12 cellular contexts compared by ENCODE assay signal in genomic region chr9:35563791-35564197, GRCh38. TPM values are rescaled to one million over a fixed set of nuclear protein-coding genes. Genes with fewer than 3 reads are reported as not detected.
A peak's percentile ranks its signal among the peaks of the same experiment; 100 is the strongest.
DNase-seq lines count a peak whose midpoint lies in the region; ATAC-seq and TF ChIP-seq lines count a peak whose summit lies in the region.
"Had no signal": no experiment of that assay in that cellular context is flagged by ENCODE, and none has a peak within 500 bp of the region (broad histone marks: within the 10 kb centered on the region; RNA-seq: fewer than 3 reads in every experiment).

No MANE protein-coding gene starts in this region.

- no peak overlapping the region for H2AFZ ChIP-seq in hepatocyte

- peak overlapping the region; percentile 58 for H3K27ac Mint-ChIP-seq in Caco-2 (ENCODE audit: unreplicated experiment)

- H3K4me1 ChIP-seq in Caco-2 (no peaks in the 10 kb centered on the region), hepatocyte (ENCODE audit: insufficient read depth) (no peaks in the 10 kb centered on the region), prostate gland (replicated peaks) (no peaks in the 10 kb centered on the region)

- H3K4me3 ChIP-seq in Caco-2 (ENCODE audit: low read depth, low read length), result no peak overlapping the region
- H3K4me3 ChIP-seq in hepatocyte, result no peak overlapping the region
- H3K4me3 ChIP-seq in prostate gland, result no peak overlapping the region

- no peak for ATAC-seq in HG02763 (IDR thresholded peaks at IDR 0.05; ENCODE audit: unreplicated experiment)
- no peak for ATAC-seq in HG03469 (IDR thresholded peaks at IDR 0.05; ENCODE audit: unreplicated experiment)

- peaks cover 35% of the 10 kb centered on the region for H3K36me3 Mint-ChIP-seq in Caco-2 (ENCODE audit: insufficient read depth, unreplicated experiment)

- H3K4me2 ChIP-seq in hepatocyte, result no peak overlapping the region

- no peaks in the 10 kb centered on the region for H3K9me2 ChIP-seq in hepatocyte (replicated peaks; ENCODE audit: insufficient read depth)

- H3K27me3 Mint-ChIP-seq in Caco-2 (ENCODE audit: insufficient read depth, unreplicated experiment), result no peaks in the 10 kb centered on the region

- TF ChIP-seq CTCF in Caco-2 (IDR thresholded peaks at IDR 0.05; ENCODE audit: insufficient read depth in 1 of 2, low read depth in 1 of 2, low read length in 1 of 2, severe bottlenecking in 1 of 2, unreplicated experiment in 1 of 2) (no peak), hepatocyte (IDR thresholded peaks at IDR 0.05; ENCODE audit: poor library complexity) (no peak), prostate gland (IDR thresholded peaks at IDR 0.05) (no peak)

- H4K20me1 ChIP-seq in hepatocyte (ENCODE audit: insufficient read depth, poor library complexity, severe bottlenecking), result no peaks in the 10 kb centered on the region

- H3K4me3 Mint-ChIP-seq in Caco-2 (ENCODE audit: unreplicated experiment), result no peak overlapping the region

- H3K9me3 ChIP-seq in Caco-2, result no peaks in the 10 kb centered on the region
- no peaks in the 10 kb centered on the region for H3K9me3 ChIP-seq in hepatocyte (ENCODE audit: low read depth)
- no peaks in the 10 kb centered on the region for H3K9me3 ChIP-seq in prostate gland

- H3K79me2 ChIP-seq in hepatocyte, result no peaks in the 10 kb centered on the region

- 39% methylated on average over 10 of the region's 14 CpGs for WGBS in hepatocyte (ENCODE audit: low lambda C conversion rate, missing lambda C conversion rate)
- 49% methylated on average over 14 of the region's 14 CpGs for WGBS in prostate gland

- no peaks in the 10 kb centered on the region for H3K4me1 Mint-ChIP-seq in Caco-2 (ENCODE audit: low read depth, unreplicated experiment)

- no TSS peak for BruUV-seq in Caco-2 (replicated peaks; lab: Mats Ljungman, UMichigan)

- H3K27me3 ChIP-seq in Caco-2 (replicated peaks; ENCODE audit: control insufficient read depth, insufficient read depth, low read length) (no peaks in the 10 kb centered on the region), hepatocyte (no peaks in the 10 kb centered on the region), prostate gland (replicated peaks; ENCODE audit: insufficient read depth) (no peaks in the 10 kb centered on the region)

- H3K9me3 Mint-ChIP-seq in Caco-2 (ENCODE audit: unreplicated experiment), result no peaks in the 10 kb centered on the region

- POLR2A ChIA-PET in Caco-2 (lab: Charles Lee), result no interaction called here

- peak overlapping the region; percentile 41 for H3K27ac ChIP-seq in angular gyrus (ENCODE audit: low read depth, low read length)
- H3K27ac ChIP-seq in hepatocyte, result no peak overlapping the region
- H3K27ac ChIP-seq in prostate gland, result peak overlapping the region; percentile 28 to 44

- CTCF ChIA-PET in Caco-2 (lab: Charles Lee), result no interaction called here

- DNase-seq in Caco-2 (no peak), hepatocyte (ENCODE audit: low spot score) (peak; percentile 62), prostate gland (ENCODE audit: low spot score) (no peak), OCI-M1 (lab: John Stamatoyannopoulos, UW) (no peak)
- DNase-seq in stimulated activated naive CD4-positive, alpha-beta T cell (lab: John Stamatoyannopoulos, UW), result no peak
- DNase-seq: activated effector memory CD4-positive, alpha-beta T cell treated with Interleukin-2 at 50 U/mL for 16 hours; HCEC 1CT; midbrain; NCI-H226 had no signal

- TF ChIP-seq POLR2A in prostate gland (IDR thresholded peaks at IDR 0.05), result no peak

- H3K36me3 ChIP-seq in Caco-2 (ENCODE audit: control insufficient read depth, insufficient read depth, low read length), result no peaks in the 10 kb centered on the region; the same call in 1 of the 2 replicates
- no peaks in the 10 kb centered on the region for H3K36me3 ChIP-seq in hepatocyte (replicated peaks; ENCODE audit: insufficient read depth, low read depth)
- no peaks in the 10 kb centered on the region for H3K36me3 ChIP-seq in prostate gland

- intact Hi-C loops in Caco-2 (cut with micrococcal nuclease; ENCODE audit: unreplicated experiment) (loop anchor here (5.0 kb wide), 1 partner anchor 39 kb away; no protein-coding TSS in a partner anchor), prostate gland (cut with DNase I) (no loop called here)

RNA-seq across cellular contexts. Expression of gene TESK1, which starts 41.3 kb away (rescaled TPM):
- total RNA-seq in Caco-2 (2022) (27.9 and 30.1 TPM in 2 replicates), hepatocyte (17.4 and 20.1 TPM in 2 replicates), prostate gland (10 to 100 TPM; 40.2 to 67.3 TPM)
- 27.2 and 30.3 TPM in 2 replicates for polyA plus RNA-seq in hepatocyte

RNA-seq across cellular contexts. Expression of gene CD72, which starts 54.4 kb away (rescaled TPM):
- total RNA-seq in Caco-2 (2022) (0.70 and 0.95 TPM in 2 replicates), hepatocyte (1.9 and 2.0 TPM in 2 replicates), prostate gland (1 to 10 TPM; 3.0 to 3.2 TPM)
- polyA plus RNA-seq in hepatocyte, result 1.1 and 1.3 TPM in 2 replicates
